In genomic region chr14:69690042-69690441, GRCh38 we compare ENCODE assay signal across 17 cellular contexts.
DNase-seq lines count a peak whose midpoint lies in the region; ATAC-seq, FAIRE-seq and TF ChIP-seq lines count a peak whose summit lies in the region.
"Had no signal": no experiment of that assay in that cellular context is flagged by ENCODE, and none has a peak within 500 bp of the region (broad histone marks: within the 10 kb centered on the region; RNA-seq: fewer than 3 reads in every experiment).

No MANE protein-coding gene starts in this region.

- no peak overlapping the region for H2AFZ ChIP-seq in HepG2 (ENCODE audit: low read length)
- H2AFZ ChIP-seq: PC-9 had no signal

- no peak for DNase-seq in T-helper 2 cell treated with Interferon-gamma antibody and Interleukin-4, amounts not matched to agents 5 μg/mL and 100 μg/mL, for 36 hours (ENCODE audit: low spot score)
- DNase-seq in T-helper 2 cell (no peak), HepG2 (ENCODE audit: low spot score) (peak; percentile 84), right lobe of liver (no peak), naive B cell (no peak), omental fat pad (ENCODE audit: low spot score) (no peak)
- DNase-seq: 8988T, COR-L47, HFFc6, Kasumi-1, NCI-H1105 treated with DMSO at 0.1 percent for 48 hours, NCI-H187 treated with DMSO at 0.1 percent for 48 hours, NCI-H446, PC-9 had no signal

- TF ChIP-seq POLR2A in HepG2 (IDR thresholded peaks at IDR 0.05; ENCODE audit: insufficient read depth in 1 of 2, low read depth in 2 of 2, low read length in 2 of 2) (no peak), right lobe of liver (IDR thresholded peaks at IDR 0.05) (no peak)

- peak overlapping the region in 1 of 3 experiments; percentile 31; a peak in 2 of 6 replicates for H3K4me3 ChIP-seq in HepG2 (replicated peaks in 1 of 3; ENCODE audit: insufficient read depth in 1 of 3, low read depth in 2 of 3, low read length in 3 of 3)
- no peak overlapping the region for H3K4me3 ChIP-seq in right lobe of liver
- H3K4me3 ChIP-seq: PC-9 had no signal

- intact Hi-C loops in HepG2 (cut with micrococcal nuclease; ENCODE audit: unreplicated experiment): loop anchor here (2.0 kb wide), 1 partner anchor 31 kb away; no protein-coding TSS in a partner anchor
- intact Hi-C loops in right lobe of liver (cut with DNase I): no loop called here

- TF ChIP-seq EP300 in HepG2 (IDR thresholded peaks at IDR 0.05; ENCODE audit: low read depth in 2 of 2, low read length in 2 of 2) (peak; percentile 69 to 91; a peak in 3 of 4 replicates), HepG2 (CRISPR knock-in tag; IDR thresholded peaks at IDR 0.05; ENCODE audit: borderline replicate concordance) (peak; percentile 89)

- WGBS in HepG2 (ENCODE audit: low lambda C conversion rate): 13% methylated on average over 2 of the region's 2 CpGs
- WGBS in right lobe of liver (ENCODE audit: insufficient coverage, low coverage, low lambda C conversion rate, missing lambda C conversion rate): 100% methylated on average over 1 of the region's 2 CpGs

- no peak overlapping the region for H3K4me3 Mint-ChIP-seq in T-helper 2 cell treated with Interferon-gamma antibody and Interleukin-4, amounts not matched to agents 5 μg/mL and 100 μg/mL, for 36 hours
- H3K4me3 Mint-ChIP-seq in naive B cell: no peak overlapping the region
- H3K4me3 Mint-ChIP-seq: HFFc6 had no signal

- ATAC-seq in HepG2 (peak; percentile 72), right lobe of liver (no peak), naive B cell (ENCODE audit: low read depth in 2 of 2) (no peak), omental fat pad (ENCODE audit: low FRiP score) (no peak), GM19463 (IDR thresholded peaks at IDR 0.05; ENCODE audit: unreplicated experiment) (no peak), HG03196 (IDR thresholded peaks at IDR 0.05; ENCODE audit: unreplicated experiment) (no peak)

- FAIRE-seq in HepG2 (lab: Jason Lieb, UNC): peak; percentile 95

- peak overlapping the region; percentile 80 for H3K27ac ChIP-seq in HepG2 (ENCODE audit: extremely low read length, insufficient read depth, low read length)
- H3K27ac ChIP-seq in right lobe of liver: no peak overlapping the region
- H3K27ac ChIP-seq: C4-2B, PC-9 had no signal

- H3K27ac Mint-ChIP-seq in T-helper 2 cell treated with Interferon-gamma antibody and Interleukin-4, amounts not matched to agents 5 μg/mL and 100 μg/mL, for 36 hours: peak overlapping the region; percentile 0
- H3K27ac Mint-ChIP-seq in naive B cell: peak overlapping the region in 4 of 6 donors; percentile 11 to 84 (median 43)
- H3K27ac Mint-ChIP-seq: HFFc6 had no signal

- POLR2A ChIA-PET in HepG2 (lab: Yijun Ruan, JAX): interaction anchor here (0.6 to 1.2 kb wide), 3 partner anchors 23 to 41 kb away, joined by 3 to 9 read pairs (median 5); no protein-coding TSS in a partner anchor

- BruUV-seq in HepG2 (replicated peaks; lab: Mats Ljungman, UMichigan): no TSS peak

- in situ Hi-C loops in HepG2 (cut with HindIII; ENCODE audit: extremely low pct_ligation_motif_present, low pct_unique_long_range_greater_than_20kb): no loop called here

- no peaks in the 10 kb centered on the region for H3K9me3 ChIP-seq in HepG2 (ENCODE audit: low read length)
- H3K9me3 ChIP-seq in right lobe of liver: no peaks in the 10 kb centered on the region

- H3K36me3 ChIP-seq in HepG2 (replicated peaks in 1 of 2; ENCODE audit: control insufficient read depth in 1 of 2, insufficient read depth in 2 of 2, low read length in 2 of 2) (no peaks in the 10 kb centered on the region), right lobe of liver (no peaks in the 10 kb centered on the region)

- H3K36me3 Mint-ChIP-seq in T-helper 2 cell treated with Interferon-gamma antibody and Interleukin-4, amounts not matched to agents 5 μg/mL and 100 μg/mL, for 36 hours (ENCODE audit: low read depth): peaks cover 14% of the 10 kb centered on the region
- H3K36me3 Mint-ChIP-seq in naive B cell: peaks cover 5 to 16% of the 10 kb centered on the region in 2 donors

- H3K4me2 ChIP-seq in HepG2 (ENCODE audit: low read depth, low read length): peak overlapping the region; percentile 54
- H3K4me2 ChIP-seq: PC-9 had no signal

- H3K27me3 ChIP-seq in HepG2 (ENCODE audit: control insufficient read depth in 1 of 2, insufficient read depth in 2 of 2, low read length in 2 of 2) (no peaks in the 10 kb centered on the region), right lobe of liver (no peaks in the 10 kb centered on the region)

- TF ChIP-seq CTCF in HepG2 (CRISPR knock-in tag; IDR thresholded peaks at IDR 0.05) (no peak), right lobe of liver (IDR thresholded peaks at IDR 0.05) (no peak), omental fat pad (IDR thresholded peaks at IDR 0.05) (no peak)

- no peaks in the 10 kb centered on the region for H3K27me3 Mint-ChIP-seq in T-helper 2 cell treated with Interferon-gamma antibody and Interleukin-4, amounts not matched to agents 5 μg/mL and 100 μg/mL, for 36 hours (ENCODE audit: low read depth)
- H3K27me3 Mint-ChIP-seq in naive B cell: no peaks in the 10 kb centered on the region

- H3K4me1 Mint-ChIP-seq in T-helper 2 cell treated with Interferon-gamma antibody and Interleukin-4, amounts not matched to agents 5 μg/mL and 100 μg/mL, for 36 hours (ENCODE audit: low read depth): peaks cover 52% of the 10 kb centered on the region
- H3K4me1 Mint-ChIP-seq in naive B cell: peaks cover 63 to 88% (median 78%) of the 10 kb centered on the region in 3 donors

- H3K9me3 Mint-ChIP-seq in T-helper 2 cell treated with Interferon-gamma antibody and Interleukin-4, amounts not matched to agents 5 μg/mL and 100 μg/mL, for 36 hours: no peaks in the 10 kb centered on the region
- H3K9me3 Mint-ChIP-seq in naive B cell: no peaks in the 10 kb centered on the region
- H3K9me3 Mint-ChIP-seq: HFFc6 had no signal

- H3K9ac ChIP-seq in HepG2 (ENCODE audit: insufficient read depth, low read depth, low read length): peak overlapping the region; percentile 39

- CTCF ChIA-PET in HepG2 (lab: Yijun Ruan, JAX; ENCODE audit: low intra/inter-chr PET ratio, low total read pairs): no interaction called here

- no peak for TF ChIP-seq RAD21 in HepG2 (CRISPR knock-in tag; IDR thresholded peaks at IDR 0.05)

- H3K4me1 ChIP-seq in HepG2 (ENCODE audit: insufficient read depth, low read length) (peaks cover 99% of the 10 kb centered on the region), right lobe of liver (peaks cover 0 to 42% (median 15%) of the 10 kb centered on the region in 4 donors)

- no peaks in the 10 kb centered on the region for H4K20me1 ChIP-seq in HepG2 (ENCODE audit: insufficient read depth, low read length)

- peaks cover 2% of the 10 kb centered on the region for H3K79me2 ChIP-seq in HepG2 (ENCODE audit: insufficient read depth, low read length)

TF ChIP-seq in HepG2, 621 proteins besides CTCF, POLR2A, EP300 and RAD21 (continues in another document):
- 0 out of 2 replicates have a peak, but pooled peaks have one; percentile 32 for TF ChIP-seq THAP7 (CRISPR knock-in tag; IDR thresholded peaks at IDR 0.05)
- TF ChIP-seq TBX2 (CRISPR knock-in tag; IDR thresholded peaks at IDR 0.05; ENCODE audit: borderline replicate concordance): peak; percentile 44; the same call in 1 of the 2 replicates
- peak; percentile 72; the same call in 1 of the 2 replicates for TF ChIP-seq ZNF44 (CRISPR knock-in tag; IDR thresholded peaks at IDR 0.05)
- TF ChIP-seq RARA (CRISPR knock-in tag; IDR thresholded peaks at IDR 0.05): peak; percentile 74
- TF ChIP-seq AGO2 (optimal IDR thresholded peaks at IDR 0.05; ENCODE audit: low read depth, low read length): no peak
- TF ChIP-seq LCORL (IDR thresholded peaks at IDR 0.05): no peak
- peak; percentile 50; the same call in 1 of the 2 replicates for TF ChIP-seq LCORL (CRISPR knock-in tag; IDR thresholded peaks at IDR 0.05)
- TF ChIP-seq NONO (IDR thresholded peaks at IDR 0.05): no peak
- 0 out of 2 replicates have a peak, but pooled peaks have one; percentile 45 for TF ChIP-seq NONO (CRISPR knock-in tag; conservative IDR thresholded peaks at IDR 0.05)
- TF ChIP-seq ZNF580 (CRISPR knock-in tag; IDR thresholded peaks at IDR 0.05; ENCODE audit: borderline replicate concordance, low read depth): no peak; the same call in 1 of the 2 replicates
- peak; percentile 60 for TF ChIP-seq ASH2L (IDR thresholded peaks at IDR 0.05; ENCODE audit: insufficient read length, low read depth, low read length)
- no peak for TF ChIP-seq JUNB (CRISPR knock-in tag; IDR thresholded peaks at IDR 0.05; ENCODE audit: borderline replicate concordance)
- TF ChIP-seq DRAP1 (CRISPR knock-in tag; IDR thresholded peaks at IDR 0.05): peak; percentile 63
